1 cellular context compared by ENCODE assay signal in genomic region chr10:78033623-78034470, GRCh38.
TF ChIP-seq lines count a peak whose summit lies in the region.

RPS24 (plus strand) TSS chr10:78033863; CDS start chr10:78033902, 39 bp downstream.

TF ChIP-seq in K562, 482 proteins besides CTCF, POLR2A, EP300 and RAD21 (continued from another document and continues in another):
- TF ChIP-seq ELF1 (tag; IDR thresholded peaks at IDR 0.05) (no peak; the same call in none of the 2 replicates), EZH2 (IDR thresholded peaks at IDR 0.05; ENCODE audit: borderline replicate concordance, low read depth, low read length) (no peak), RFX5 (IDR thresholded peaks at IDR 0.05; ENCODE audit: low read depth, low read length) (no peak; the same call in 1 of the 2 replicates), TFAM (CRISPR knock-in tag; conservative IDR thresholded peaks at IDR 0.05) (no peak), STAT5A (IDR thresholded peaks at IDR 0.05; ENCODE audit: borderline replicate concordance, low read length) (peak; percentile 16; the same call in 1 of the 2 replicates), MYNN (IDR thresholded peaks at IDR 0.05) (no peak), MYNN (CRISPR knock-in tag; IDR thresholded peaks at IDR 0.05) (no peak), ZNF347 (CRISPR knock-in tag; IDR thresholded peaks at IDR 0.05; ENCODE audit: low read depth) (no peak), RFX1 (IDR thresholded peaks at IDR 0.05) (no peak), SNIP1 (IDR thresholded peaks at IDR 0.05; ENCODE audit: low read depth) (no peak), BMI1 (IDR thresholded peaks at IDR 0.05; ENCODE audit: low read length) (no peak), NEUROD1 (IDR thresholded peaks at IDR 0.05; ENCODE audit: borderline replicate concordance, low read depth, low read length, partially characterized antibody) (peak; percentile 72), NFE2L1 (tag; IDR thresholded peaks at IDR 0.05; ENCODE audit: borderline replicate concordance, low read depth) (no peak), NONO (IDR thresholded peaks at IDR 0.05; ENCODE audit: low read depth in 2 of 2, low read length in 1 of 2) (peak; percentile 20 to 65; a peak in 2 of 4 replicates), ZBTB1 (CRISPR knock-in tag; IDR thresholded peaks at IDR 0.05; ENCODE audit: borderline replicate concordance, low read depth) (no peak), CLOCK (CRISPR knock-in tag; IDR thresholded peaks at IDR 0.05; ENCODE audit: borderline replicate concordance) (no peak), ILK (tag; IDR thresholded peaks at IDR 0.05; ENCODE audit: borderline replicate concordance, low read depth) (no peak), ZNF184 (CRISPR knock-in tag; IDR thresholded peaks at IDR 0.05) (no peak), SNRNP70 (optimal IDR thresholded peaks at IDR 0.05; ENCODE audit: low read depth, low read length) (no peak), ZNF398 (CRISPR knock-in tag; IDR thresholded peaks at IDR 0.05) (no peak), ZNF277 (CRISPR knock-in tag; IDR thresholded peaks at IDR 0.05; ENCODE audit: borderline replicate concordance) (no peak), DDX20 (tag; IDR thresholded peaks at IDR 0.05; ENCODE audit: low read depth) (no peak), NFE2 (IDR thresholded peaks at IDR 0.05; ENCODE audit: low read depth) (0 out of 2 replicates have a peak, but pooled peaks have one; percentile 6), ZBTB40 (IDR thresholded peaks at IDR 0.05) (no peak), ZBTB40 (CRISPR knock-in tag; IDR thresholded peaks at IDR 0.05) (no peak), ARHGAP35 (IDR thresholded peaks at IDR 0.05; ENCODE audit: partially characterized antibody) (no peak), SOX6 (IDR thresholded peaks at IDR 0.05) (peak; percentile 17; the same call in 1 of the 2 replicates), KDM1A (IDR thresholded peaks at IDR 0.05) (no peak; a peak in 1 of 4 replicates), RBM39 (optimal IDR thresholded peaks at IDR 0.05; ENCODE audit: low read depth, low read length) (peak; percentile 75), OTX1 (CRISPR knock-in tag; IDR thresholded peaks at IDR 0.05) (peak; percentile 7; the same call in 1 of the 2 replicates), ZNF324 (CRISPR knock-in tag; IDR thresholded peaks at IDR 0.05) (no peak), SMAD2 (IDR thresholded peaks at IDR 0.05; ENCODE audit: low read depth, low read length) (no peak), HOXB6 (CRISPR knock-in tag; IDR thresholded peaks at IDR 0.05; ENCODE audit: borderline replicate concordance) (no peak), RHOXF2B (CRISPR knock-in tag; conservative IDR thresholded peaks at IDR 0.05) (no peak), ZNF512 (tag; IDR thresholded peaks at IDR 0.05) (no peak), ETS1 (conservative IDR thresholded peaks at IDR 0.05; ENCODE audit: control insufficient read depth, low read depth, low read length) (peak; percentile 86), ZNF431 (CRISPR knock-in tag; IDR thresholded peaks at IDR 0.05) (no peak), CBX1 (IDR thresholded peaks at IDR 0.05; ENCODE audit: low read depth) (peak; percentile 68; the same call in 1 of the 2 replicates), ARID2 (IDR thresholded peaks at IDR 0.05) (no peak), E2F5 (CRISPR knock-in tag; IDR thresholded peaks at IDR 0.05) (peak; percentile 65; the same call in 1 of the 2 replicates), ZNF551 (CRISPR knock-in tag; IDR thresholded peaks at IDR 0.05) (no peak), SMARCE1 (IDR thresholded peaks at IDR 0.05) (no peak), ZNF699 (CRISPR knock-in tag; IDR thresholded peaks at IDR 0.05; ENCODE audit: insufficient replicate concordance) (no peak), NFYB (IDR thresholded peaks at IDR 0.05; ENCODE audit: extremely low read depth, insufficient read length) (peak; percentile 81), ZNF197 (CRISPR knock-in tag; IDR thresholded peaks at IDR 0.05; ENCODE audit: low read depth) (no peak), HEY1 (CRISPR knock-in tag; IDR thresholded peaks at IDR 0.05; ENCODE audit: borderline replicate concordance) (no peak), C11orf30 (IDR thresholded peaks at IDR 0.05; ENCODE audit: low read depth) (0 out of 2 replicates have a peak, but pooled peaks have one; percentile 5), GMEB1 (CRISPR knock-in tag; IDR thresholded peaks at IDR 0.05) (peak; percentile 91)
